In the genomic region with DNA sequence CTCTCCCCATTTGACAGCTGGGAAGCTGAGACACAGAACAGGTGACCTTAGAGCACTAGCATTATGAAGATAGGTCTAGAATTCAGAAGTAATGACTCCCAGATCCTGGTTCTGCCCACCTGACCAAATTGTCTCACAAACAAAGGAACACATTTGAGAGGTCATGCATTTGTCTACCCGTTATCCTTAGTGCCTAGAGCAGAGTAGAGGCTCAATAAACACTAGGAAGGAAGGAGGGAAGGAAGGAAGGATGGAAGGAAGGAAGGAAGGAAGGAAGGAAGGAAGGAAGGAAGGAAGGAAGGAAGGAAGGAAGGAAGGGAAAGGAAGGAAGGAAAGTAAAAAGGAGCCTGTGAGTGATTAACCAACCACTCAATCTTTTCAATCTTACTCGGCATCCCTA, we compare ENCODE assay signal across 20 cellular contexts.
DNase-seq lines count a peak whose midpoint lies in the region; ATAC-seq, FAIRE-seq and TF ChIP-seq lines count a peak whose summit lies in the region.
"Had no signal": no experiment of that assay in that cellular context is flagged by ENCODE, and none has a peak within 500 bp of the region (broad histone marks: within the 10 kb centered on the region; RNA-seq: fewer than 3 reads in every experiment).

No MANE protein-coding gene starts in this region.

- H3K4me1 Mint-ChIP-seq in chondrocyte (ENCODE audit: low read depth) (peaks cover 36% of the 10 kb centered on the region), neural crest cell (no peaks in the 10 kb centered on the region)
- H3K4me1 Mint-ChIP-seq: B cell, IgD-negative memory B cell had no signal

- whole genome bisulfite sequencing in A549 (ENCODE audit: missing lambda C conversion rate): 89% methylated on average over 2 of the region's 2 CpGs
- whole genome bisulfite sequencing in IMR-90 (ENCODE audit: extremely low coverage in 2 of 2, insufficient read length in 1 of 2), 2 experiments: 67% methylated on average over 1 of the region's 2 CpGs; no CpG with 5 or more reads in 1 of the 2 experiments

- no peak overlapping the region for H3K9ac ChIP-seq in IMR-90 (ENCODE audit: low read depth, low read length)

- H3K27ac ChIP-seq in A549: peak overlapping the region; percentile 69 to 85
- H3K27ac ChIP-seq in IMR-90 (ENCODE audit: insufficient read depth, low read length): no peak overlapping the region
- no peak overlapping the region for H3K27ac ChIP-seq in uterus

- TF ChIP-seq RAD21 in A549 (conservative IDR thresholded peaks at IDR 0.05 in 1 of 2, IDR thresholded peaks at IDR 0.05 in 1 of 2) (no peak), IMR-90 (IDR thresholded peaks at IDR 0.05; ENCODE audit: low read length) (no peak)

- in situ Hi-C loops in IMR-90 (cut with MboI; ENCODE audit: low sequenced_read_pairs): no loop called here

- H2BK15ac ChIP-seq in IMR-90 (ENCODE audit: low read depth, low read length): peak overlapping the region; percentile 84; the same call in 2 of the 3 replicates

- peak overlapping the region; percentile 86 for H2BK120ac ChIP-seq in IMR-90 (ENCODE audit: low read depth, low read length)

- no peak overlapping the region for H2AFZ ChIP-seq in IMR-90 (replicated peaks; ENCODE audit: low read length, poor library complexity)

- H3K79me1 ChIP-seq in IMR-90 (ENCODE audit: low read depth in 1 of 2, low read length in 2 of 2): no peaks in the 10 kb centered on the region

- H3K36me3 ChIP-seq in IMR-90 (ENCODE audit: control insufficient read depth, insufficient read depth, low read length): peaks cover 1% of the 10 kb centered on the region; the same call in 1 of the 2 replicates
- H3K36me3 ChIP-seq in uterus: no peaks in the 10 kb centered on the region

- peak overlapping the region; percentile 70 for H3K18ac ChIP-seq in IMR-90 (ENCODE audit: low read depth, low read length)

- H3K23ac ChIP-seq in IMR-90 (ENCODE audit: low read depth, low read length): no peak overlapping the region

- dilution Hi-C loops in IMR-90 (cut with HindIII; ENCODE audit: low sequenced_read_pairs, unreplicated experiment): no loop called here

- peak overlapping the region in 1 of 2 experiments; percentile 57; a peak in 1 of 4 replicates for H4K8ac ChIP-seq in IMR-90 (ENCODE audit: low read depth in 2 of 2, low read length in 2 of 2)

- FAIRE-seq in A549 (lab: Jason Lieb, UNC): peak; percentile 36
- FAIRE-seq: GM12878, GM18507 had no signal

- H3K4me1 ChIP-seq in A549 (peaks cover 54% of the 10 kb centered on the region), IMR-90 (ENCODE audit: control insufficient read depth, insufficient read depth, low read length) (peaks cover 5% of the 10 kb centered on the region), uterus (no peaks in the 10 kb centered on the region)

- peak overlapping the region; percentile 26 for H2BK5ac ChIP-seq in IMR-90 (ENCODE audit: low read depth, low read length, poor library complexity, severe bottlenecking)

- no TSS peak for BruUV-seq in IMR-90 (replicated peaks; lab: Mats Ljungman, UMichigan)

- H3K27me3 Mint-ChIP-seq in chondrocyte (ENCODE audit: low read depth) (no peaks in the 10 kb centered on the region), neural crest cell (ENCODE audit: low read depth) (no peaks in the 10 kb centered on the region)
- H3K27me3 Mint-ChIP-seq: IgD-negative memory B cell had no signal

- H3K4me3 ChIP-seq in A549 (no peak overlapping the region), IMR-90 (ENCODE audit: insufficient read depth, low read depth, low read length) (no peak overlapping the region), uterus (no peak overlapping the region)
- H3K4me3 ChIP-seq: GM12878 had no signal

- TF ChIP-seq POLR2A in A549 (IDR thresholded peaks at IDR 0.05; ENCODE audit: low read length) (no peak), IMR-90 (IDR thresholded peaks at IDR 0.05; ENCODE audit: low read depth, low read length) (no peak), uterus (IDR thresholded peaks at IDR 0.05) (no peak)

- POLR2A ChIA-PET in A549 (lab: Yijun Ruan, JAX): interaction anchor here (1.2 kb wide), 1 partner anchor 152 kb away, joined by 4 read pairs; a partner anchor contains a TSS
- POLR2A ChIA-PET in IMR-90 (lab: Charles Lee; ENCODE audit: unreplicated experiment): no interaction called here

- H4K91ac ChIP-seq in IMR-90 (ENCODE audit: insufficient read depth, low read depth, low read length): no peak overlapping the region; the same call in 1 of the 2 replicates

- H3K36me3 Mint-ChIP-seq in chondrocyte (ENCODE audit: low read depth) (no peaks in the 10 kb centered on the region), neural crest cell (ENCODE audit: low read depth) (no peaks in the 10 kb centered on the region)
- H3K36me3 Mint-ChIP-seq: IgD-negative memory B cell had no signal

- TF ChIP-seq CTCF in A549 (IDR thresholded peaks at IDR 0.05) (no peak), IMR-90 (conservative IDR thresholded peaks at IDR 0.05; ENCODE audit: low read depth, low read length) (no peak), chondrocyte (IDR thresholded peaks at IDR 0.05) (no peak), neural crest cell (conservative IDR thresholded peaks at IDR 0.05) (no peak), uterus (IDR thresholded peaks at IDR 0.05) (no peak)

- H3K9me3 ChIP-seq in A549 (0 out of 3 replicates have a peak, but pooled peaks cover 3% of the 10 kb centered on the region), IMR-90 (ENCODE audit: control insufficient read depth, insufficient read depth, low read length) (no peaks in the 10 kb centered on the region), uterus (no peaks in the 10 kb centered on the region)

- peak overlapping the region; percentile 74; the same call in 1 of the 2 replicates for H2BK20ac ChIP-seq in IMR-90 (ENCODE audit: low read depth, low read length)

- intact Hi-C loops in IMR-90 (cut with micrococcal nuclease): no loop called here
- intact Hi-C loops in uterus (cut with DNase I; ENCODE audit: low total_unique reads): no loop called here

- CTCF ChIA-PET in A549 (lab: Yijun Ruan, JAX): interaction anchor here (0.8 to 1.3 kb wide), 7 partner anchors 10 to 664 kb away, joined by 3 to 8 read pairs (median 3); no protein-coding TSS in a partner anchor
- CTCF ChIA-PET in IMR-90 (lab: Yijun Ruan, JAX): no interaction called here

- no peaks in the 10 kb centered on the region for H3K27me3 ChIP-seq in IMR-90 (ENCODE audit: control insufficient read depth, insufficient read depth, low read length)
- no peaks in the 10 kb centered on the region for H3K27me3 ChIP-seq in uterus

- no peak for DNase-seq in A549 (ENCODE audit: low read depth in 1 of 2, low spot score in 1 of 2)
- no peak for DNase-seq in IMR-90
- DNase-seq in chondrocyte (ENCODE audit: low spot score): no peak
- DNase-seq in neural crest cell (ENCODE audit: low read depth, low spot score): no peak
- no peak for DNase-seq in uterus
- DNase-seq: 8988T; C1 segment of cervical spinal cord; Calu3; CD4-positive, alpha-beta T cell; DMS 273 treated with DMSO at 0.1 percent for 48 hours; DMS79; GOT3; HCEC 1CT; KG1 had no signal

- ATAC-seq in A549 (no peak), IMR-90 (ENCODE audit: low read depth) (no peak), GM21390 (IDR thresholded peaks at IDR 0.05; ENCODE audit: unreplicated experiment) (no peak), GM18858 (IDR thresholded peaks at IDR 0.05; ENCODE audit: unreplicated experiment) (no peak)
- ATAC-seq: GM12878 had no signal

- H3K9me3 Mint-ChIP-seq in chondrocyte (ENCODE audit: low read depth) (no peaks in the 10 kb centered on the region), neural crest cell (peaks cover 3% of the 10 kb centered on the region)
- H3K9me3 Mint-ChIP-seq: CD4-positive, alpha-beta T cell; IgD-negative memory B cell had no signal

- H3K4me2 ChIP-seq in A549: no peak overlapping the region
- no peak overlapping the region for H3K4me2 ChIP-seq in IMR-90 (ENCODE audit: low read depth, low read length)

- H3K14ac ChIP-seq in IMR-90 (replicated peaks; ENCODE audit: low read depth, low read length): peak overlapping the region; percentile 76

- TF ChIP-seq EP300 in A549 (IDR thresholded peaks at IDR 0.05): no peak

- no peaks in the 10 kb centered on the region for H3K9me1 ChIP-seq in IMR-90 (ENCODE audit: insufficient read depth, low read length)

- peak overlapping the region; percentile 70; the same call in 1 of the 2 replicates for H2AK5ac ChIP-seq in IMR-90 (ENCODE audit: low read depth, low read length)

- peak overlapping the region; percentile 77 for H4K5ac ChIP-seq in IMR-90 (ENCODE audit: low read depth, low read length)

- no peak overlapping the region for H3K56ac ChIP-seq in IMR-90 (ENCODE audit: extremely low read depth, insufficient read depth, low read length)

- H4K20me1 ChIP-seq in IMR-90 (ENCODE audit: insufficient read depth, low read length): no peaks in the 10 kb centered on the region

- no peak overlapping the region for H2AK9ac ChIP-seq in IMR-90 (replicated peaks; ENCODE audit: low read depth, low read length, poor library complexity)

- H3K27ac Mint-ChIP-seq in chondrocyte (ENCODE audit: unreplicated experiment) (peak overlapping the region; percentile 27), neural crest cell (ENCODE audit: unreplicated experiment) (peak overlapping the region; percentile 68)
- H3K27ac Mint-ChIP-seq: B cell; CD4-positive, alpha-beta T cell had no signal

- no peak overlapping the region for H3K4me3 Mint-ChIP-seq in chondrocyte (ENCODE audit: unreplicated experiment)
- H3K4me3 Mint-ChIP-seq in neural crest cell: no peak overlapping the region
- H3K4me3 Mint-ChIP-seq: B cell; CD4-positive, alpha-beta T cell had no signal

- peak overlapping the region; percentile 51 for H3K4ac ChIP-seq in IMR-90 (ENCODE audit: low read depth, low read length)

TF ChIP-seq in A549, 52 proteins besides CTCF, POLR2A, EP300 and RAD21 (continues in another document):
- no peak for TF ChIP-seq MAZ (IDR thresholded peaks at IDR 0.05; ENCODE audit: borderline replicate concordance, low read depth, low read length)
- no peak for TF ChIP-seq TP53 (CRISPR knock-in tag; IDR thresholded peaks at IDR 0.05)
- no peak for TF ChIP-seq KDM5A (IDR thresholded peaks at IDR 0.05)
- TF ChIP-seq HOXB13 (CRISPR knock-in tag; IDR thresholded peaks at IDR 0.05; ENCODE audit: low read depth): no peak
- no peak for TF ChIP-seq ZSCAN20 (CRISPR knock-in tag; IDR thresholded peaks at IDR 0.05)
- no peak for TF ChIP-seq HEYL (CRISPR knock-in tag; IDR thresholded peaks at IDR 0.05)
- TF ChIP-seq NPAS2 (CRISPR knock-in tag; IDR thresholded peaks at IDR 0.05; ENCODE audit: borderline replicate concordance): no peak
- TF ChIP-seq TFCP2L1 (CRISPR knock-in tag; IDR thresholded peaks at IDR 0.05): no peak

TF ChIP-seq in IMR-90, 13 proteins besides CTCF, POLR2A, EP300 and RAD21:
- no peak for TF ChIP-seq RFX5 (IDR thresholded peaks at IDR 0.05; ENCODE audit: low read depth, low read length)
- no peak for TF ChIP-seq NFE2L2 (IDR thresholded peaks at IDR 0.05; ENCODE audit: low read depth, low read length)
- no peak for TF ChIP-seq CEBPB (IDR thresholded peaks at IDR 0.05; ENCODE audit: low read depth, low read length)

Comparison
In these comparisons a context has a peak if more than half of its experiments do, and no peak if none do; other contexts are left out.
1. H3K27ac ChIP-seq: peak in A549 (2 of 2); none in IMR-90 (single experiment) and uterus (0 of 2).